In genomic region chr4:147518086-147518485, GRCh38 we compare ENCODE assay signal across 10 cellular contexts. TPM values are rescaled to one million over a fixed set of nuclear protein-coding genes. Genes with fewer than 3 reads are reported as not detected.
"Had no signal": no experiment of that assay in that cellular context is flagged by ENCODE, and none has a peak within 500 bp of the region (broad histone marks: within the 10 kb centered on the region; RNA-seq: fewer than 3 reads in every experiment).

No MANE protein-coding gene starts in this region.

- H3K36me3 ChIP-seq: colonic mucosa, esophagus squamous epithelium, prostate gland, transverse colon had no signal

- H3K27me3 ChIP-seq: colonic mucosa, esophagus squamous epithelium, transverse colon had no signal

- DNase-seq: activated B cell treated with CpG ODN at 0.5 μM for 24 hours, esophagus squamous epithelium had no signal

- H3K4me3 ChIP-seq: colonic mucosa, esophagus squamous epithelium, prostate gland, transverse colon had no signal

- FAIRE-seq: TTC549 had no signal

- H3K4me1 ChIP-seq: colonic mucosa, esophagus squamous epithelium, prostate gland, transverse colon had no signal

- H3K9me3 ChIP-seq: colonic mucosa, esophagus squamous epithelium, prostate gland, transverse colon had no signal

- H3K27ac ChIP-seq: colonic mucosa, esophagus squamous epithelium, prostate gland, transverse colon had no signal

RNA-seq across cellular contexts. Expression of gene EDNRA, which starts 37.2 kb away (rescaled TPM):
- total RNA-seq: activated B cell treated with CpG ODN at 0.5 μM for 24 hours; activated CD4-positive, alpha-beta T cell treated with anti-CD3 and anti-CD28 coated beads, Interleukin-2, amount 10 ng/mL, durations not matched to agents 24 days and 14 days; activated naive CD8-positive, alpha-beta T cell treated with anti-CD3 and anti-CD28 coated beads for 36 hours; endothelial cell of umbilical vein; T-helper 2 cell treated with Interferon-gamma antibody and Interleukin-4, amounts not matched to agents 100 ng/mL and 5 ng/mL, for 36 hours had no signal
